In genomic region chr1:15018767-15019166, GRCh38 we compare ENCODE assay signal across 20 cellular contexts.
DNase-seq lines count a peak whose midpoint lies in the region; ATAC-seq, FAIRE-seq and TF ChIP-seq lines count a peak whose summit lies in the region.
"Had no signal": no experiment of that assay in that cellular context is flagged by ENCODE, and none has a peak within 500 bp of the region (broad histone marks: within the 10 kb centered on the region; RNA-seq: fewer than 3 reads in every experiment).

No MANE protein-coding gene starts in this region.

- intact Hi-C loops in HepG2 (cut with micrococcal nuclease; ENCODE audit: unreplicated experiment) (no loop called here), right lobe of liver (cut with DNase I) (no loop called here)

- H3K4me2 ChIP-seq in HepG2 (ENCODE audit: low read depth, low read length) (no peak overlapping the region), MM.1S (ENCODE audit: low read depth, low read length) (no peak overlapping the region)
- H3K4me2 ChIP-seq: A549; BLaER1 treated with 17β-estradiol and CSF1 and Interleukin-3, amounts not matched to agents 10 nM and 100 nM had no signal

- CTCF ChIA-PET in HepG2 (lab: Yijun Ruan, JAX; ENCODE audit: low intra/inter-chr PET ratio, low total read pairs) = no interaction called here

- in situ Hi-C loops in HepG2 (cut with HindIII; ENCODE audit: extremely low pct_ligation_motif_present, low pct_unique_long_range_greater_than_20kb) = no loop called here

- TF ChIP-seq POLR2A in HepG2 (IDR thresholded peaks at IDR 0.05; ENCODE audit: insufficient read depth in 1 of 2, low read depth in 2 of 2, low read length in 2 of 2) (no peak), right lobe of liver (IDR thresholded peaks at IDR 0.05) (no peak)

- DNase-seq in HepG2 (ENCODE audit: low spot score) (no peak), right lobe of liver (no peak), foreskin keratinocyte (no peak), MM.1S (no peak), HCEC 1CT (no peak)
- DNase-seq: AML-193; Caco-2; Calu3; CD4-positive, alpha-beta T cell; CD8-positive, alpha-beta T cell; DMS79 treated with DMSO at 0.1 percent for 48 hours; GF-D8 had no signal

- H3K4me3 ChIP-seq in HepG2 (replicated peaks in 1 of 3; ENCODE audit: insufficient read depth in 1 of 3, low read depth in 2 of 3, low read length in 3 of 3) (no peak overlapping the region), right lobe of liver (no peak overlapping the region), MM.1S (ENCODE audit: low read length) (no peak overlapping the region)
- H3K4me3 ChIP-seq: A549; BLaER1 treated with 17β-estradiol and CSF1 and Interleukin-3, amounts not matched to agents 10 nM and 100 nM had no signal

- TF ChIP-seq CTCF in HepG2 (CRISPR knock-in tag; IDR thresholded peaks at IDR 0.05) = no peak
- no peak for TF ChIP-seq CTCF in right lobe of liver (IDR thresholded peaks at IDR 0.05)
- TF ChIP-seq CTCF in foreskin keratinocyte (conservative IDR thresholded peaks at IDR 0.05) = no peak
- no peak for TF ChIP-seq CTCF in MM.1S (IDR thresholded peaks at IDR 0.05; ENCODE audit: low read length)

- H3K9ac ChIP-seq in HepG2 (ENCODE audit: insufficient read depth, low read depth, low read length) (no peak overlapping the region), MM.1S (ENCODE audit: low read length) (no peak overlapping the region)
- H3K9ac ChIP-seq: BLaER1 treated with 17β-estradiol and CSF1 and Interleukin-3, amounts not matched to agents 10 nM and 100 nM had no signal

- BruUV-seq in HepG2 (replicated peaks; lab: Mats Ljungman, UMichigan) = no TSS peak

- POLR2A ChIA-PET in HepG2 (lab: Yijun Ruan, JAX) = no interaction called here

- no peak for ATAC-seq in HepG2
- no peak for ATAC-seq in right lobe of liver
- ATAC-seq in foreskin keratinocyte = no peak
- ATAC-seq: A549; CD8-positive, alpha-beta T cell had no signal

- H3K9me3 ChIP-seq in HepG2 (ENCODE audit: low read length) = no peaks in the 10 kb centered on the region
- no peaks in the 10 kb centered on the region for H3K9me3 ChIP-seq in right lobe of liver
- H3K9me3 ChIP-seq in MM.1S (replicated peaks; ENCODE audit: insufficient read depth, low read length) = no peaks in the 10 kb centered on the region
- H3K9me3 ChIP-seq: A549; BLaER1 treated with 17β-estradiol and CSF1 and Interleukin-3, amounts not matched to agents 10 nM and 100 nM; Caco-2 had no signal

- H3K36me3 ChIP-seq in HepG2 (replicated peaks in 1 of 2; ENCODE audit: control insufficient read depth in 1 of 2, insufficient read depth in 2 of 2, low read length in 2 of 2) (peaks cover 2 to 18% of the 10 kb centered on the region in 2 experiments; a peak in 2 of 5 replicates), right lobe of liver (no peaks in the 10 kb centered on the region), MM.1S (replicated peaks; ENCODE audit: insufficient read depth, low read length) (no peaks in the 10 kb centered on the region)

- H3K27me3 ChIP-seq in HepG2 (ENCODE audit: control insufficient read depth in 1 of 2, insufficient read depth in 2 of 2, low read length in 2 of 2) (no peaks in the 10 kb centered on the region), right lobe of liver (no peaks in the 10 kb centered on the region), foreskin keratinocyte (no peaks in the 10 kb centered on the region), MM.1S (replicated peaks; ENCODE audit: insufficient read depth, low read length) (no peaks in the 10 kb centered on the region)
- H3K27me3 ChIP-seq: BLaER1 treated with 17β-estradiol and CSF1 and Interleukin-3, amounts not matched to agents 10 nM and 100 nM had no signal

- TF ChIP-seq RAD21 in HepG2 (CRISPR knock-in tag; IDR thresholded peaks at IDR 0.05) = no peak

- no peak overlapping the region for H3K27ac ChIP-seq in HepG2 (ENCODE audit: extremely low read length, insufficient read depth, low read length)
- no peak overlapping the region for H3K27ac ChIP-seq in right lobe of liver
- H3K27ac ChIP-seq in foreskin keratinocyte = peak overlapping the region; percentile 46
- H3K27ac ChIP-seq in MM.1S (ENCODE audit: low read length) = no peak overlapping the region
- H3K27ac ChIP-seq: 22Rv1; A549; BLaER1 treated with 17β-estradiol and CSF1 and Interleukin-3, amounts not matched to agents 10 nM and 100 nM; C4-2B had no signal

- TF ChIP-seq EP300 in HepG2 (IDR thresholded peaks at IDR 0.05; ENCODE audit: low read depth in 2 of 2, low read length in 2 of 2) (no peak), HepG2 (CRISPR knock-in tag; IDR thresholded peaks at IDR 0.05; ENCODE audit: borderline replicate concordance) (no peak)

- no peaks in the 10 kb centered on the region for H3F3A ChIP-seq in MM.1S (ENCODE audit: insufficient read depth, low read length)

- no peaks in the 10 kb centered on the region for H4K20me1 ChIP-seq in HepG2 (ENCODE audit: insufficient read depth, low read length)
- H4K20me1 ChIP-seq in MM.1S (ENCODE audit: insufficient read depth, low read length) = no peaks in the 10 kb centered on the region

- no peaks in the 10 kb centered on the region for H3K9me2 ChIP-seq in MM.1S (replicated peaks; ENCODE audit: insufficient read depth, low read length)

- H3K79me2 ChIP-seq in HepG2 (ENCODE audit: insufficient read depth, low read length) = no peaks in the 10 kb centered on the region
- no peaks in the 10 kb centered on the region for H3K79me2 ChIP-seq in MM.1S (ENCODE audit: low read length)

- FAIRE-seq in HepG2 (lab: Jason Lieb, UNC) = no peak
- FAIRE-seq: A549, D721Med, G401.6, GM12891, GM19239 had no signal

- H3K4me1 ChIP-seq in HepG2 (ENCODE audit: insufficient read depth, low read length) = peaks cover 59% of the 10 kb centered on the region
- H3K4me1 ChIP-seq in right lobe of liver = no peaks in the 10 kb centered on the region
- H3K4me1 ChIP-seq in foreskin keratinocyte = peaks cover 6% of the 10 kb centered on the region
- no peaks in the 10 kb centered on the region for H3K4me1 ChIP-seq in MM.1S (ENCODE audit: low read length)
- H3K4me1 ChIP-seq: A549 had no signal

- 97% methylated on average over 3 of the region's 4 CpGs for WGBS in HepG2 (ENCODE audit: low lambda C conversion rate)
- WGBS in right lobe of liver (ENCODE audit: insufficient coverage, low coverage, low lambda C conversion rate, missing lambda C conversion rate) = 73% methylated on average over 2 of the region's 4 CpGs

- H2AFZ ChIP-seq in HepG2 (ENCODE audit: low read length) (no peak overlapping the region), MM.1S (ENCODE audit: low read length) (no peak overlapping the region)

TF ChIP-seq in HepG2, 621 proteins besides CTCF, POLR2A, EP300 and RAD21:
- TF ChIP-seq ZNF629 (CRISPR knock-in tag; conservative IDR thresholded peaks at IDR 0.05) = peak; percentile 95
- TF ChIP-seq EHMT2 (IDR thresholded peaks at IDR 0.05; ENCODE audit: borderline replicate concordance, low read depth, low read length) = no peak
- TF ChIP-seq, protein P1, sequence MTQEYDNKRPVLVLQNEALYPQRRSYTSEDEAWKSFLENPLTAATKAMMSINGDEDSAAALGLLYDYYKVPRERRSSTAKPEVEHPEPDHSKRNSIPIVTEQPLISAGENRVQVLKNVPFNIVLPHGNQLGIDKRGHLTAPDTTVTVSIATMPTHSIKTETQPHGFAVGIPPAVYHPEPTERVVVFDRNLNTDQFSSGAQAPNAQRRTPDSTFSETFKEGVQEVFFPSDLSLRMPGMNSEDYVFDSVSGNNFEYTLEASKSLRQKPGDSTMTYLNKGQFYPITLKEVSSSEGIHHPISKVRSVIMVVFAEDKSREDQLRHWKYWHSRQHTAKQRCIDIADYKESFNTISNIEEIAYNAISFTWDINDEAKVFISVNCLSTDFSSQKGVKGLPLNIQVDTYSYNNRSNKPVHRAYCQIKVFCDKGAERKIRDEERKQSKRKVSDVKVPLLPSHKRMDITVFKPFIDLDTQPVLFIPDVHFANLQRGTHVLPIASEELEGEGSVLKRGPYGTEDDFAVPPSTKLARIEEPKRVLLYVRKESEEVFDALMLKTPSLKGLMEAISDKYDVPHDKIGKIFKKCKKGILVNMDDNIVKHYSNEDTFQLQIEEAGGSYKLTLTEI (CRISPR knock-in tag; conservative IDR thresholded peaks at IDR 0.05) = no peak
- peak; percentile 24; the same call in 1 of the 2 replicates for TF ChIP-seq KDM1A (CRISPR knock-in tag; IDR thresholded peaks at IDR 0.05)
- peak; percentile 73 for TF ChIP-seq ZMYM3 (CRISPR knock-in tag; IDR thresholded peaks at IDR 0.05)
